ENCODE assay signal across 26 cellular contexts in the genomic region with DNA sequence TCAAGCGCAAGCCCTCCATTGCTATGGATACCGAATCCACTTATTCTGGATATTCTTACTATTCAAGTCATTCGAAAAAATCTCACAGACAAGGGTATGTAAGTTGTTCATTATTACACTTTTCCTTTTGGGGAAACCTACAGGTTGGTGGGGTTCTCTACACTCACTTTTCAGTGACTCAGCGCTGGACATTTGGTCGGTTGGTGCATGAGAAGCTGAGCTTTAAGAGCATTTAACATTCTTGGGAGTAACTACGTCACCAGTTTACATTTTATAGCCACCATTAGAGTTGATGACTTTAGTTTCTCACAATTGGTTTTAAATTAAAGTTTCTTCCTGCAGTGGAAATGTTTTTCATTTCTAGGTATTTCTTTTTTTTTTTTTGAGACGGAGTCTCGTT.
"Had no signal": no experiment of that assay in that cellular context is flagged by ENCODE, and none has a peak within 500 bp of the region (broad histone marks: within the 10 kb centered on the region; RNA-seq: fewer than 3 reads in every experiment).

No MANE protein-coding gene starts in this region.

- FAIRE-seq: colon, keratinocyte, urothelium cell line had no signal

- H3K9me3 ChIP-seq: body of pancreas, gastrocnemius medialis, spleen had no signal

- H3K27me3 ChIP-seq: body of pancreas, gastrocnemius medialis, spleen had no signal

- H3K36me3 Mint-ChIP-seq: naive thymus-derived CD8-positive, alpha-beta T cell; T-cell had no signal

- H2AFZ ChIP-seq: neural progenitor cell had no signal

- H3K4me3 Mint-ChIP-seq: activated CD4-positive, alpha-beta T cell treated with anti-CD3 and anti-CD28 coated beads for 36 hours; activated naive CD8-positive, alpha-beta T cell; activated T-cell treated with anti-CD3 and anti-CD28 coated beads, Interleukin-2, amount 50 U/mL, for 72 hours; mesothelial cell of epicardium; naive thymus-derived CD8-positive, alpha-beta T cell; neural progenitor cell; T-cell had no signal

- H3K9ac ChIP-seq: neural progenitor cell had no signal

- H3K27ac ChIP-seq: body of pancreas, gastrocnemius medialis, neural progenitor cell, spleen had no signal

- H3K4me1 ChIP-seq: gastrocnemius medialis had no signal

- DNase-seq: activated CD4-positive, alpha-beta T cell treated with anti-CD3 and anti-CD28 coated beads for 36 hours; activated CD4-positive, alpha-beta T cell treated with anti-CD3 and anti-CD28 coated beads, Interleukin-2, amount 50 U/mL, for 4 hours; activated CD4-positive, CD25-positive, alpha-beta regulatory T cell; activated naive CD4-positive, alpha-beta T cell; activated T-cell treated with anti-CD3 and anti-CD28 coated beads for 4 hours; activated T-cell treated with anti-CD3 and anti-CD28 coated beads, Interleukin-2, amount 50 U/mL, for 72 hours; aorta; body of pancreas; effector CD8-positive, alpha-beta T cell; gastrocnemius medialis; glutamatergic neuron; left cardiac atrium; mammary epithelial cell; naive thymus-derived CD8-positive, alpha-beta T cell; occipital lobe; right cardiac atrium; spleen; stimulated activated naive CD4-positive, alpha-beta T cell; T-cell; trophoblast cell had no signal

- H3K9me3 Mint-ChIP-seq: activated T-cell treated with anti-CD3 and anti-CD28 coated beads, Interleukin-2, amount 50 U/mL, for 72 hours; mesothelial cell of epicardium; naive thymus-derived CD8-positive, alpha-beta T cell; neural progenitor cell; T-cell had no signal

- H3K27ac Mint-ChIP-seq: activated CD4-positive, alpha-beta T cell treated with anti-CD3 and anti-CD28 coated beads for 36 hours; activated naive CD8-positive, alpha-beta T cell; activated T-cell treated with anti-CD3 and anti-CD28 coated beads, Interleukin-2, amount 50 U/mL, for 72 hours; mesothelial cell of epicardium; naive thymus-derived CD8-positive, alpha-beta T cell; neural progenitor cell; T-cell had no signal

- H3K27me3 Mint-ChIP-seq: activated naive CD8-positive, alpha-beta T cell had no signal

- H3K4me3 ChIP-seq: body of pancreas, gastrocnemius medialis, neural progenitor cell, spleen had no signal

- H3K36me3 ChIP-seq: gastrocnemius medialis, neural progenitor cell had no signal
